Comparison of ENCODE assay signal across 13 cellular contexts in the genomic region with DNA sequence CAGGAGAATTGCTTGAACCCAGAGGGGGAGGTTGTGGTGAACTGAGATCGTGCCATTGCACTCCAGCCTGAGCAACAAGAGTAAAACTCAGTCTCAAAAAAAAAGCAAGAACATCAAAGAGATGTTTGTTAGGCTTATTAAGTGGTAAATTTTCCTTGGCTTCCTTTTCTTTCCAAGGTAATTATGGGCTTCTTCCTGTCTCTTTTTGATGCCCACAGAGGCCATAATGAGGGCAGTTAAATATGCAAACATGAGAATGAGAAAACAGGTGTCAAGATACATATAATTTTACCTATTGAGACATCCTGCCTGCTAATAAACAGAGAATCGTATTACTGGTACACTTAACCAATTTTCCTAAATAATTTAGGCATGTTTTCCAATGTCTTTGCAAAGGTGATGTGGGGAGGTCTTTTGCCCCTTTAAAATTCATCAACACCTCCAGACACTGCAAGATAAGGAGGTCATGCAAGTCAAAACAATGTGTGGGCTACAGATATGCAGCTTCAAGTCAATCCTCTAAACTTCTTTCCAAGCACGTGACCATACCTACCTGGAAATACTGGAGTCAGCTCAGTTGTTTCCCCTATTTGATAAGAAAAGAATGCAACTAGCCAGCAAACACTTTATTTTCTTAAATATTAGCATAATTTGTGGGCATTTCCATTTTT. TPM values are rescaled to one million over a fixed set of nuclear protein-coding genes. Genes with fewer than 3 reads are reported as not detected.
DNase-seq lines count a peak whose midpoint lies in the region; ATAC-seq, FAIRE-seq and TF ChIP-seq lines count a peak whose summit lies in the region.
"Had no signal": no experiment of that assay in that cellular context is flagged by ENCODE, and none has a peak within 500 bp of the region (broad histone marks: within the 10 kb centered on the region; RNA-seq: fewer than 3 reads in every experiment).

No MANE protein-coding gene starts in this region.

- peaks cover 56% of the 10 kb centered on the region for H3K79me2 ChIP-seq in GM12878 (ENCODE audit: control insufficient read depth, insufficient read depth, low read length)

- peak overlapping the region; percentile 78 for H3K4me3 Mint-ChIP-seq in activated CD4-positive, alpha-beta T cell treated with anti-CD3 and anti-CD28 coated beads, Interleukin-2, amount 10 ng/mL, durations not matched to agents 7 days and 5 days
- H3K4me3 Mint-ChIP-seq in neural crest cell: peak overlapping the region; percentile 67

- intact Hi-C loops in GM12878 (cut with micrococcal nuclease; ENCODE audit: unreplicated experiment): loop anchor here (10.0 kb wide), 3 partner anchors 282 to 532 kb away; partner anchors contain the start of gene UBE2D3

- H3K27ac ChIP-seq in GM12878 (ENCODE audit: control insufficient read depth, insufficient read depth): no peak overlapping the region; the same call in 1 of the 2 replicates
- H3K27ac ChIP-seq: esophagus muscularis mucosa had no signal

- H3K9me3 ChIP-seq in GM12878 (replicated peaks; ENCODE audit: control insufficient read depth, insufficient read depth, low read length): no peaks in the 10 kb centered on the region; the same call in 2 of the 3 replicates
- H3K9me3 ChIP-seq: esophagus muscularis mucosa, pancreas had no signal

- H3K4me1 Mint-ChIP-seq in activated CD4-positive, alpha-beta T cell treated with anti-CD3 and anti-CD28 coated beads, Interleukin-2, amount 10 ng/mL, durations not matched to agents 7 days and 5 days: peaks cover 50% of the 10 kb centered on the region
- H3K4me1 Mint-ChIP-seq in neural crest cell: peaks cover 14% of the 10 kb centered on the region

- H3K9ac ChIP-seq in GM12878 (ENCODE audit: control insufficient read depth, insufficient read depth, low read length): peak overlapping the region; percentile 81; the same call in 1 of the 2 replicates

- H3K36me3 ChIP-seq in GM12878 (ENCODE audit: control insufficient read depth in 2 of 2, insufficient read depth in 2 of 2, low read length in 1 of 2): no peaks in the 10 kb centered on the region
- H3K36me3 ChIP-seq: esophagus muscularis mucosa, pancreas had no signal

- 86% methylated on average over 3 of the region's 3 CpGs for WGBS in GM12878 (ENCODE audit: insufficient coverage, insufficient replicate concordance, low lambda C conversion rate, missing lambda C conversion rate)

- peaks cover 11% of the 10 kb centered on the region for H3K4me1 ChIP-seq in GM12878 (ENCODE audit: control insufficient read depth, insufficient read depth, low read length)

- no TSS peak for BruUV-seq in GM12878 (replicated peaks; lab: Mats Ljungman, UMichigan)

- CTCF ChIA-PET in activated CD4-positive, alpha-beta T cell treated with anti-CD3 and anti-CD28 coated beads, Interleukin-2, amount 10 ng/mL, durations not matched to agents 7 days and 5 days (lab: Charles Lee): no interaction called here
- CTCF ChIA-PET in GM12878 (lab: Yijun Ruan, JAX): interaction anchor here (1.2 to 2.5 kb wide), 8 partner anchors 9 to 88 kb away, joined by 3 to 13 read pairs (median 3); no protein-coding TSS in a partner anchor

- peaks cover 35% of the 10 kb centered on the region for H3K36me3 Mint-ChIP-seq in activated CD4-positive, alpha-beta T cell treated with anti-CD3 and anti-CD28 coated beads, Interleukin-2, amount 10 ng/mL, durations not matched to agents 7 days and 5 days (ENCODE audit: low read depth)
- H3K36me3 Mint-ChIP-seq in neural crest cell (ENCODE audit: low read depth): no peaks in the 10 kb centered on the region

- TF ChIP-seq RAD21 in GM12878 (IDR thresholded peaks at IDR 0.05; ENCODE audit: insufficient read depth, low read depth, low read length): no peak

- peak overlapping the region; percentile 90 for H3K4me2 ChIP-seq in GM12878 (ENCODE audit: control insufficient read depth, insufficient read depth)

- TF ChIP-seq CTCF in GM12878 (IDR thresholded peaks at IDR 0.05 in 2 of 3, conservative IDR thresholded peaks at IDR 0.05 in 1 of 3; ENCODE audit: control insufficient read depth in 2 of 3, extremely low read depth in 1 of 3, insufficient read depth in 1 of 3, low read depth in 3 of 3, low read length in 3 of 3): no peak
- no peak for TF ChIP-seq CTCF in neural crest cell (conservative IDR thresholded peaks at IDR 0.05)

- no peak for TF ChIP-seq EP300 in GM12878 (IDR thresholded peaks at IDR 0.05; ENCODE audit: borderline replicate concordance in 1 of 2, control insufficient read depth in 1 of 2, low read depth in 2 of 2, low read length in 2 of 2)

- H3K9me3 Mint-ChIP-seq in activated CD4-positive, alpha-beta T cell treated with anti-CD3 and anti-CD28 coated beads, Interleukin-2, amount 10 ng/mL, durations not matched to agents 7 days and 5 days: no peaks in the 10 kb centered on the region
- H3K9me3 Mint-ChIP-seq in neural crest cell: no peaks in the 10 kb centered on the region

- no peak for TF ChIP-seq POLR2A in GM12878 (IDR thresholded peaks at IDR 0.05; ENCODE audit: low read depth, low read length)

- H3K27me3 Mint-ChIP-seq in activated CD4-positive, alpha-beta T cell treated with anti-CD3 and anti-CD28 coated beads, Interleukin-2, amount 10 ng/mL, durations not matched to agents 7 days and 5 days: no peaks in the 10 kb centered on the region
- H3K27me3 Mint-ChIP-seq in neural crest cell (ENCODE audit: low read depth): peaks cover 22% of the 10 kb centered on the region

- no peak for FAIRE-seq in GM12878 (lab: Jason Lieb, UNC)
- FAIRE-seq: astrocyte, pancreas had no signal

- POLR2A ChIA-PET in activated CD4-positive, alpha-beta T cell treated with anti-CD3 and anti-CD28 coated beads, Interleukin-2, amount 10 ng/mL, durations not matched to agents 7 days and 5 days (lab: Charles Lee): no interaction called here
- POLR2A ChIA-PET in GM12878 (lab: Charles Lee): interaction anchor here (2.0 kb wide), 1 partner anchor 21 kb away, joined by 8 read pairs; no protein-coding TSS in a partner anchor

- no peak for DNase-seq in activated CD4-positive, alpha-beta T cell treated with anti-CD3 and anti-CD28 coated beads, Interleukin-2, amount 10 ng/mL, durations not matched to agents 7 days and 5 days
- no peak for DNase-seq in activated CD4-positive, alpha-beta T cell treated with anti-CD3 and anti-CD28 coated beads for 1 hour
- DNase-seq in NCI-H69 (lab: John Stamatoyannopoulos, UW) (peak; percentile 74), GM12878 (ENCODE audit: low read depth, low spot score) (no peak), neural crest cell (ENCODE audit: low read depth, low spot score) (no peak), DMS 273 treated with DMSO at 0.1 percent for 48 hours (lab: John Stamatoyannopoulos, UW) (no peak), SIG-M5 (lab: John Stamatoyannopoulos, UW) (no peak), NCI-H446 treated with DMSO at 0.1 percent for 48 hours (lab: John Stamatoyannopoulos, UW) (no peak)
- DNase-seq: NCI-H1930, RPMI8226 had no signal

- H4K20me1 ChIP-seq in GM12878 (ENCODE audit: control insufficient read depth, insufficient read depth): no peaks in the 10 kb centered on the region

- no peak for ATAC-seq in GM12878

- RAD21 ChIA-PET in GM12878 (lab: Charles Lee; ENCODE audit: unreplicated experiment): interaction anchor here (1.1 to 4.8 kb wide), 2 partner anchors 9 to 21 kb away, joined by 3 to 26 read pairs; no protein-coding TSS in a partner anchor

- SMC1A ChIA-PET in GM12878 (lab: Charles Lee; ENCODE audit: uncharacterized antibody, unreplicated experiment): interaction anchor here (1.3 to 2.2 kb wide), 2 partner anchors 41 to 43 kb away, joined by 3 to 5 read pairs; no protein-coding TSS in a partner anchor

- H3K27ac Mint-ChIP-seq in activated CD4-positive, alpha-beta T cell treated with anti-CD3 and anti-CD28 coated beads, Interleukin-2, amount 10 ng/mL, durations not matched to agents 7 days and 5 days: no peak overlapping the region
- no peak overlapping the region for H3K27ac Mint-ChIP-seq in neural crest cell (ENCODE audit: unreplicated experiment)

- H3K27me3 ChIP-seq in GM12878 (replicated peaks in 1 of 2; ENCODE audit: control insufficient read depth in 2 of 2, insufficient read depth in 2 of 2, low read length in 1 of 2): no peaks in the 10 kb centered on the region
- H3K27me3 ChIP-seq: esophagus muscularis mucosa, pancreas had no signal

- H2AFZ ChIP-seq in GM12878 (ENCODE audit: control insufficient read depth, low read depth, low read length): no peak overlapping the region

- in situ Hi-C loops in GM12878 (cut with MboI): no loop called here

- peak overlapping the region; percentile 72 for H3K4me3 ChIP-seq in GM12878
- H3K4me3 ChIP-seq: esophagus muscularis mucosa had no signal

TF ChIP-seq in GM12878, 131 proteins besides CTCF, POLR2A, EP300 and RAD21 (continues in another document):
- TF ChIP-seq SMC3 (IDR thresholded peaks at IDR 0.05; ENCODE audit: borderline replicate concordance, low read length) (no peak), IRF3 (IDR thresholded peaks at IDR 0.05) (0 out of 2 replicates have a peak, but pooled peaks have one; percentile 11)

RNA-seq across cellular contexts. Expression of gene SLC39A8, which starts 2.7 kb away (rescaled TPM):
- 10 to 100 TPM; 58.7 to 62.3 TPM for total RNA-seq in activated CD4-positive, alpha-beta T cell treated with anti-CD3 and anti-CD28 coated beads, Interleukin-2, amount 10 ng/mL, durations not matched to agents 7 days and 5 days
- 51.5 and 55.3 TPM in 2 replicates for total RNA-seq in GM12878 (2013; cell fraction: nucleolus; rRNA removed)
- total RNA-seq in GM12878 (2014; rRNA removed): 39.4 and 45.6 TPM in 2 replicates
- total RNA-seq in GM12878 (2014; rRNA removed; fragmentation: Illumina TruSeq; extraction: Trizol): 35.6 and 36.1 TPM in 2 replicates
- total RNA-seq in GM12878 (2021): 34.0 and 36.3 TPM in 2 replicates
- polyA plus RNA-seq in GM12878 (2011; ENCODE audit: low read depth): 16.1 TPM
- polyA plus RNA-seq in GM12878 (2011; rRNA removed): 47.8 and 76.0 TPM in 2 replicates
- 26.7 and 26.8 TPM in 2 replicates for polyA plus RNA-seq in GM12878 (2011; cell fraction: cytosol; rRNA removed)
- 19.6 and 23.8 TPM in 2 replicates for polyA plus RNA-seq in GM12878 (2011; cell fraction: nucleus; rRNA removed)
- 21.4 and 31.3 TPM in 2 replicates for polyA plus RNA-seq in GM12878 (2012)
- polyA plus RNA-seq in GM12878 (2014; fragmentation: Illumina TruSeq; extraction: Trizol): 26.6 and 35.4 TPM in 2 replicates
- polyA plus RNA-seq in GM12878 (2014; fragmentation: Nextera tagmentation; extraction: Ambion mirVana): 10 to 100 TPM in 1 of 2 experiments, 1 to 10 TPM in 1; 7.9 to 16.6 TPM
- 17.9 and 22.3 TPM in 2 replicates for polyA plus RNA-seq in GM12878 (2014; rRNA removed)
- 10 to 100 TPM; 31.6 to 34.1 TPM for polyA plus RNA-seq in GM12878 (2016; fragmentation: Nextera tagmentation; extraction: Ambion mirVana)
- 50.9 and 62.8 TPM in 2 replicates for polyA minus RNA-seq in GM12878 (2011; rRNA and poly(A)+ RNA removed)
- 25.4 and 27.0 TPM in 2 replicates for polyA minus RNA-seq in GM12878 (2011; cell fraction: cytosol; rRNA and poly(A)+ RNA removed)
- polyA minus RNA-seq in GM12878 (2011; cell fraction: nucleus; rRNA and poly(A)+ RNA removed): 22.0 and 34.1 TPM in 2 replicates
- total RNA-seq in neural crest cell: 11.1 and 11.4 TPM in 2 replicates
